In the genomic region with DNA sequence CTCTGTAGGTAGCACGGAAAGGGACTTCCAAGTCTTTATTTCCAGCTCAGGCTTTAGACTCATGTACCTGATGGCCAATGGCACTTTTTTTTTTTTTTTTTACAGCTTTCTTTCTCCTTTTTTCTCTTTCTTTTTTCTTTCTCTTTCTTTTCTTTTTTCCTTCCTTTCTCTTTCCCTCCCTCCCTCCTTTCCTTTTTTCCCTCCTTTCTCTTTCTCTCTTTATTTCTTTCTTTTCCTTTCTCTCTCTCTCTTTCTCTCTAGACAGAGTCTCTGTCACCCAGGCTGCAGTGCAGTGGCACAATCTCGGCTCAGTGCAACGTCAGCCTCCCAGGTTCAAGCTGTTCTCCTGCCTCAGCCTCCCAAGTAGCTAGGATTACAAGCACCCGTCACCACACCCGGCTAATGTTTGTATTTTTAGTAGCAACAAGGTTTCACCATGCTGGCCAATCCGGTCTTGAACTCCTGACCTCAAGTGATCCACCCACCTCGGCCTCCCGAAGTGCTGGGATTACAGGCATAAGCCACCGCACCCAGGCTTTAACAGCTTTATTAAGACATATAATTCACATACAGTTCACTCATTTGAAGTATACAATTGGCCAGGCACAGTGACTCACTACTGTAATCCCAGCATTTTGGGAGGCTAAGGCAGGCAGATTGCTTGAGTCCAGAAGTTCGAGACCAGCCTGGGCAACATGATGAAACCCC, we compare ENCODE assay signal across 29 cellular contexts.
"Had no signal": no experiment of that assay in that cellular context is flagged by ENCODE, and none has a peak within 500 bp of the region (broad histone marks: within the 10 kb centered on the region; RNA-seq: fewer than 3 reads in every experiment).

No MANE protein-coding gene starts in this region.

- H3K4me1 ChIP-seq: psoas muscle, testis had no signal

- H3K9me3 ChIP-seq: psoas muscle, testis, vagina had no signal

- H3K36me3 ChIP-seq: brain microvascular endothelial cell, vagina had no signal

- H3K27me3 ChIP-seq: brain microvascular endothelial cell, testis, vagina had no signal

- H3K4me3 Mint-ChIP-seq: activated CD4-positive, alpha-beta memory T cell treated with anti-CD3 and anti-CD28 coated beads, Interleukin-2, amount 10 ng/mL, durations not matched to agents 7 days and 5 days; activated T-cell treated with anti-CD3 and anti-CD28 coated beads, Interleukin-2, amount 50 U/mL, for 4 hours; activated T-helper 17 cell treated with anti-CD3 and anti-CD28 coated beads, Interleukin-2, amount 50 U/mL, for 72 hours; effector memory CD8-positive, alpha-beta T cell; immature natural killer cell; mesothelial cell of epicardium; naive thymus-derived CD4-positive, alpha-beta T cell; T-cell; T-helper 2 cell treated with Interferon-gamma antibody and Interleukin-4, amounts not matched to agents 5 μg/mL and 100 μg/mL, for 36 hours; type B pancreatic cell had no signal

- H3K9ac ChIP-seq: parathyroid adenoma had no signal

- H3K36me3 Mint-ChIP-seq: immature natural killer cell, mesothelial cell of epicardium, T-cell, type B pancreatic cell had no signal

- ATAC-seq: activated CD4-positive, CD25-positive, alpha-beta regulatory T cell treated with anti-CD3 and anti-CD28 coated beads, Interleukin-2, amount 50 U/mL, for 24 hours; activated T-cell treated with anti-CD3 and anti-CD28 coated beads, Interleukin-2, amount 50 U/mL, for 4 hours; activated T-helper 17 cell treated with anti-CD3 and anti-CD28 coated beads, Interleukin-2, amount 50 U/mL, for 72 hours; effector memory CD8-positive, alpha-beta T cell; naive thymus-derived CD4-positive, alpha-beta T cell; psoas muscle; stimulated activated naive CD8-positive, alpha-beta T cell treated with anti-CD3 and anti-CD28 coated beads, Interleukin-15, Interleukin-2, amounts not matched to agents 100 U/mL and 50 U/mL, for 24 hours; T-cell had no signal

- FAIRE-seq: astrocyte, kidney had no signal

- H3K27ac ChIP-seq: brain microvascular endothelial cell, coronary artery, parathyroid adenoma, psoas muscle, testis, vagina had no signal

- H3K9me3 Mint-ChIP-seq: activated CD4-positive, alpha-beta memory T cell treated with anti-CD3 and anti-CD28 coated beads, Interleukin-2, amount 10 ng/mL, durations not matched to agents 7 days and 5 days; activated T-cell treated with anti-CD3 and anti-CD28 coated beads, Interleukin-2, amount 50 U/mL, for 4 hours; activated T-helper 17 cell treated with anti-CD3 and anti-CD28 coated beads, Interleukin-2, amount 50 U/mL, for 72 hours; effector memory CD8-positive, alpha-beta T cell; immature natural killer cell; mesothelial cell of epicardium; naive thymus-derived CD4-positive, alpha-beta T cell; T-cell; T-helper 2 cell treated with Interferon-gamma antibody and Interleukin-4, amounts not matched to agents 5 μg/mL and 100 μg/mL, for 36 hours; type B pancreatic cell had no signal

- H2AFZ ChIP-seq: parathyroid adenoma had no signal

- H3K27ac Mint-ChIP-seq: activated CD4-positive, alpha-beta memory T cell treated with anti-CD3 and anti-CD28 coated beads, Interleukin-2, amount 10 ng/mL, durations not matched to agents 7 days and 5 days; activated T-helper 17 cell treated with anti-CD3 and anti-CD28 coated beads, Interleukin-2, amount 50 U/mL, for 72 hours; effector memory CD8-positive, alpha-beta T cell; immature natural killer cell; mesothelial cell of epicardium; naive thymus-derived CD4-positive, alpha-beta T cell; T-cell; T-helper 2 cell treated with Interferon-gamma antibody and Interleukin-4, amounts not matched to agents 5 μg/mL and 100 μg/mL, for 36 hours; type B pancreatic cell had no signal

- H3K4me3 ChIP-seq: coronary artery, psoas muscle, testis, vagina had no signal

- H3K27me3 Mint-ChIP-seq: activated CD4-positive, alpha-beta memory T cell treated with anti-CD3 and anti-CD28 coated beads, Interleukin-2, amount 10 ng/mL, durations not matched to agents 7 days and 5 days; activated T-helper 17 cell treated with anti-CD3 and anti-CD28 coated beads, Interleukin-2, amount 50 U/mL, for 72 hours; effector memory CD8-positive, alpha-beta T cell; T-cell had no signal

- DNase-seq: activated CD4-positive, alpha-beta memory T cell treated with anti-CD3 and anti-CD28 coated beads, Interleukin-2, amount 10 ng/mL, durations not matched to agents 7 days and 5 days; activated CD4-positive, alpha-beta T cell treated with anti-CD3 and anti-CD28 coated beads for 48 hours; activated gamma-delta T cell treated with Interleukin-2 at 50 U/mL for 16 hours; activated naive CD4-positive, alpha-beta T cell treated with anti-CD3 and anti-CD28 coated beads, Interleukin-2, amount 50 U/mL, for 16 hours; activated T-cell treated with anti-CD3 and anti-CD28 coated beads, Interleukin-2, amount 50 U/mL, for 4 hours; amniotic stem cell; brain microvascular endothelial cell; effector memory CD8-positive, alpha-beta T cell; erythroblast; foreskin fibroblast; head of caudate nucleus; hypothalamus; immature natural killer cell; kidney; naive thymus-derived CD4-positive, alpha-beta T cell; nucleus accumbens; psoas muscle; stimulated activated naive CD8-positive, alpha-beta T cell treated with anti-CD3 and anti-CD28 coated beads, Interleukin-15, Interleukin-2, amounts not matched to agents 100 U/mL and 50 U/mL, for 24 hours; T-cell; testis had no signal

- H3K79me2 ChIP-seq: parathyroid adenoma had no signal
